Comparison of ENCODE assay signal across 8 cellular contexts in the genomic region with DNA sequence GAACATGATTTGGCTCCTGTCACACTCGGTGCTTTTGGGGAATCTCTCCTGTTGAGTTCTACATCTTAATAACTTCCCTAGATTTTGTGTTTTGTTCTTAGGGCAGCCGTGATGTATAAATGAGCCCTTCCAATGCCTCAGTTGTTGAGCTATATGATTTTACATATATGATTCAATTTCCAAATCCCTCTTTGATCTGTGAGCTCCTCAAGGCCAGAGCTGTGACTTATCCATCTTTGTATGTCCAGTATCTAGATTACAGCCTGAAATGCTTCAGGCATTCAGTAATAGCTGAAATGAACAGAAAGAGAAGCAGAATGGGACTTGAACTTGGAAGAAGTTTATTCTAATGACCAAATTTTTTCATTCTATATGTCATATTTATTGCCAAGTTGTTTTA. TPM values are rescaled to one million over a fixed set of nuclear protein-coding genes. Genes with fewer than 3 reads are reported as not detected.
A peak's percentile ranks its signal among the peaks of the same experiment; 100 is the strongest.
DNase-seq lines count a peak whose midpoint lies in the region; ATAC-seq and TF ChIP-seq lines count a peak whose summit lies in the region.

No MANE protein-coding gene starts in this region.

- H3K9me3 ChIP-seq in colonic mucosa (no peaks in the 10 kb centered on the region), psoas muscle (no peaks in the 10 kb centered on the region)

- no peaks in the 10 kb centered on the region for H3K4me1 ChIP-seq in colonic mucosa
- peaks cover 3% of the 10 kb centered on the region for H3K4me1 ChIP-seq in psoas muscle

- no peak for DNase-seq in colonic mucosa
- DNase-seq in psoas muscle, result no peak
- DNase-seq in AG08396 (ENCODE audit: low spot score), result no peak
- DNase-seq in germinal center (ENCODE audit: low spot score), result no peak
- no peak for DNase-seq in D341Med (ENCODE audit: low spot score)
- no peak for DNase-seq in NCI-H2107 treated with DMSO at 0.1 percent for 48 hours (lab: John Stamatoyannopoulos, UW; ENCODE audit: unreplicated experiment)

- ATAC-seq in GM18511 (IDR thresholded peaks at IDR 0.05; ENCODE audit: unreplicated experiment) (peak; percentile 24), HG03457 (IDR thresholded peaks at IDR 0.05; ENCODE audit: unreplicated experiment) (peak; percentile 12), psoas muscle (no peak)

- H3K9ac ChIP-seq in colonic mucosa (ENCODE audit: low read depth in 2 of 2, low read length in 2 of 2), result no peak overlapping the region

- intact Hi-C loops in colonic mucosa (cut with DNase I), result no loop called here
- intact Hi-C loops in psoas muscle (cut with DNase I), result no loop called here

- WGBS in psoas muscle, 3 donors, result 13 to 35% (median 21%) methylated on average over 2 of the region's 2 CpGs

- TF ChIP-seq CTCF in colonic mucosa (IDR thresholded peaks at IDR 0.05) (no peak), psoas muscle (IDR thresholded peaks at IDR 0.05) (no peak)

- H3K27me3 ChIP-seq in colonic mucosa (no peaks in the 10 kb centered on the region), psoas muscle (ENCODE audit: insufficient read depth in 3 of 3, low read length in 2 of 3) (no peaks in the 10 kb centered on the region)

- H3K4me3 ChIP-seq in colonic mucosa (peak overlapping the region; percentile 1), psoas muscle (peak overlapping the region; percentile 67)

- no peak overlapping the region for H3K27ac ChIP-seq in colonic mucosa
- peak overlapping the region; percentile 51 for H3K27ac ChIP-seq in psoas muscle

- no peaks in the 10 kb centered on the region for H3K36me3 ChIP-seq in colonic mucosa
- no peaks in the 10 kb centered on the region for H3K36me3 ChIP-seq in psoas muscle (ENCODE audit: insufficient read depth in 1 of 2, low read depth in 1 of 2)

RNA-seq across cellular contexts. Expression of gene CGGBP1, which starts 26.6 kb away (rescaled TPM):
- total RNA-seq in colonic mucosa (10 to 100 TPM; 48.6 to 57.7 TPM), psoas muscle (10 to 100 TPM; 39.1 to 46.2 (median 42.9) TPM)
- polyA plus RNA-seq in psoas muscle, result 10 to 100 TPM; 27.4 to 63.2 (median 45.9) TPM

RNA-seq across cellular contexts. Expression of gene ZNF654, which starts 26.8 kb away (rescaled TPM):
- total RNA-seq in colonic mucosa (10 to 100 TPM; 12.1 to 24.5 TPM), psoas muscle (10 to 100 TPM in 2 of 4 donors, 1 to 10 TPM in 2; 8.8 to 10.7 (median 9.6) TPM)
- polyA plus RNA-seq in psoas muscle, result 1 to 10 TPM; 2.6 to 8.9 (median 3.2) TPM

Comparison
In these comparisons a context has a peak if more than half of its experiments do, and no peak if none do; other contexts are left out.
1. ATAC-seq: peak in GM18511 (single experiment) and HG03457 (single experiment); none in psoas muscle (0 of 4).